ENCODE assay signal across 1 cellular context in the genomic region with DNA sequence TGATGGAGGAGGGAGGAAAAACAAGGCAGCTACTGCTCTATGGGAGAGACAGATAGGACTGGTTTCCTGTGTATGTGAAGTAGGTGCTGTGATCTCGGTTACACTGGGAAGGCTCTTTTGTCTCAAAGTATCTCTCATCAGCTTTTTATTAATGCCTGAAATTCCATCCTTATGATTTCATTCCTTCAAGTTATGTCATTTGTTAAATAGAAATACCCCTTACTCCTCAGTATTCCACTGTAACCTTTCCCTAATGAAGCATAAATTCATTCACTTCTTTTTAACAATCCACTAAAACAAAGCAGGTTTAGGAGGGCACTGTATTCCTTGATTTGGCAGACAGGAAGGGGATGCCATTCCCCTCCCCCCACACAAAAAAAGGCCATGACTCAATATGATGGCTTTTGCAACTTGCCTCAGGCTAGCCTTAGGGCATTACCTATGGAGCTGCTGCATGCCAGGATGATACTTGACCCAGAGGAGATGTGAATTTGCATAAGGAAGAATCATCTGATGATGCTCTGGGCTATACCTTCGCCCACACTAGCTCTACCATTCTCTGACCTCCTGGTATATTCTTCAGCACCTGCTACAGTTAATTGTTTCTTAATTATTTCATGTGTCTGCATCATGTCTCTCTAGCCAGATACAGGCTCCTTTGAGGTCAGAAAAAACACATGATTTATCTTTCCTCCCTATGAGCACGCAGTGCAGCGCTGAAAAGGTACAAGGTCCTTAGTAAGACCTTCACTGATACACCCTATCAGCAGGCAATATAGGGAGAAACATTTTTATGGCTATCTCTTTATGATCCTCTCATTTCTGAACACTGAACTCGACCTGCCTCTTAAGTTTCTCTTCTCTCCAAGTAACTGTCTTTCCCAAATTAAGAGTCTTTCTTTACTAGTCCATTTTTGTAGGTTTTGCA.
TF ChIP-seq lines count a peak whose summit lies in the region.

No MANE protein-coding gene starts in this region.

TF ChIP-seq in WTC11, 78 proteins besides CTCF, POLR2A, EP300 and RAD21 (continued from another document):
- TF ChIP-seq, protein P1, sequence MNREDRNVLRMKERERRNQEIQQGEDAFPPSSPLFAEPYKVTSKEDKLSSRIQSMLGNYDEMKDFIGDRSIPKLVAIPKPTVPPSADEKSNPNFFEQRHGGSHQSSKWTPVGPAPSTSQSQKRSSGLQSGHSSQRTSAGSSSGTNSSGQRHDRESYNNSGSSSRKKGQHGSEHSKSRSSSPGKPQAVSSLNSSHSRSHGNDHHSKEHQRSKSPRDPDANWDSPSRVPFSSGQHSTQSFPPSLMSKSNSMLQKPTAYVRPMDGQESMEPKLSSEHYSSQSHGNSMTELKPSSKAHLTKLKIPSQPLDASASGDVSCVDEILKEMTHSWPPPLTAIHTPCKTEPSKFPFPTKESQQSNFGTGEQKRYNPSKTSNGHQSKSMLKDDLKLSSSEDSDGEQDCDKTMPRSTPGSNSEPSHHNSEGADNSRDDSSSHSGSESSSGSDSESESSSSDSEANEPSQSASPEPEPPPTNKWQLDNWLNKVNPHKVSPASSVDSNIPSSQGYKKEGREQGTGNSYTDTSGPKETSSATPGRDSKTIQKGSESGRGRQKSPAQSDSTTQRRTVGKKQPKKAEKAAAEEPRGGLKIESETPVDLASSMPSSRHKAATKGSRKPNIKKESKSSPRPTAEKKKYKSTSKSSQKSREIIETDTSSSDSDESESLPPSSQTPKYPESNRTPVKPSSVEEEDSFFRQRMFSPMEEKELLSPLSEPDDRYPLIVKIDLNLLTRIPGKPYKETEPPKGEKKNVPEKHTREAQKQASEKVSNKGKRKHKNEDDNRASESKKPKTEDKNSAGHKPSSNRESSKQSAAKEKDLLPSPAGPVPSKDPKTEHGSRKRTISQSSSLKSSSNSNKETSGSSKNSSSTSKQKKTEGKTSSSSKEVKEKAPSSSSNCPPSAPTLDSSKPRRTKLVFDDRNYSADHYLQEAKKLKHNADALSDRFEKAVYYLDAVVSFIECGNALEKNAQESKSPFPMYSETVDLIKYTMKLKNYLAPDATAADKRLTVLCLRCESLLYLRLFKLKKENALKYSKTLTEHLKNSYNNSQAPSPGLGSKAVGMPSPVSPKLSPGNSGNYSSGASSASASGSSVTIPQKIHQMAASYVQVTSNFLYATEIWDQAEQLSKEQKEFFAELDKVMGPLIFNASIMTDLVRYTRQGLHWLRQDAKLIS (CRISPR knock-in tag; IDR thresholded peaks at IDR 0.05; ENCODE audit: borderline replicate concordance) = no peak
- TF ChIP-seq MYBL2 (CRISPR knock-in tag; IDR thresholded peaks at IDR 0.05) (no peak), ZNF423 (CRISPR knock-in tag; IDR thresholded peaks at IDR 0.05) (no peak)
